In the genomic region with DNA sequence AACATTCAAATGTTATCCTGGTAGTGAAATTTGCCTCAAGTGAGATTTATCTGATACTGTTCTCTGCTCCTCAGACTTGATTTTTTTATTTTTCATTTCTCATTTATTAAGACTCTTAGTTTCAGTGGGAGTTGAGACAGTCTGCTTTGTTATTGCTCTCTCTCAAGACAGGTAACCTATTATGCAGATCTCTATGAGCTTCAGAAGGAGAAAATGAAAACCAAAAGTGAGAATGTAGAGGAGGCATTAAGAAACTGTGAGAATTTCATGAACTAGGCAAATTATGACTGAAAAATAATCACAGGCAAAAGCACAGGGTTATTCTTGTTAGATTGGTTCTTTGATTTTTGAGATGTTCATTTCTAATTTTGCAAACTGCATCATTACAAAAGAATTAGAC, we compare ENCODE assay signal across 19 cellular contexts.
DNase-seq lines count a peak whose midpoint lies in the region; ATAC-seq and TF ChIP-seq lines count a peak whose summit lies in the region.
"Had no signal": no experiment of that assay in that cellular context is flagged by ENCODE, and none has a peak within 500 bp of the region (broad histone marks: within the 10 kb centered on the region; RNA-seq: fewer than 3 reads in every experiment).

No MANE protein-coding gene starts in this region.

- no peaks in the 10 kb centered on the region for H3K27me3 Mint-ChIP-seq in T-cell
- H3K27me3 Mint-ChIP-seq: activated naive CD8-positive, alpha-beta T cell treated with anti-CD3 and anti-CD28 coated beads, Interleukin-2, amount 10 ng/mL, durations not matched to agents 7 days and 5 days; dendritic cell treated with granulocyte-macrophage colony-stimulating factor and Interleukin-4, amounts not matched to agents 40 ng/mL and 50 ng/mL, for 4 days had no signal

- no peaks in the 10 kb centered on the region for H3K27me3 ChIP-seq in KMS-11 (ENCODE audit: insufficient read depth, low read depth)
- H3K27me3 ChIP-seq in Peyer's patch = no peaks in the 10 kb centered on the region
- H3K27me3 ChIP-seq: brain microvascular endothelial cell, gastrocnemius medialis had no signal

- H3K27ac ChIP-seq in KMS-11 = peak overlapping the region; percentile 60
- no peak overlapping the region for H3K27ac ChIP-seq in Peyer's patch
- H3K27ac ChIP-seq: brain microvascular endothelial cell, epithelial cell of prostate, gastrocnemius medialis had no signal

- peak; percentile 70 for ATAC-seq in GM18868 (IDR thresholded peaks at IDR 0.05; ENCODE audit: unreplicated experiment)
- ATAC-seq in GM21423 (IDR thresholded peaks at IDR 0.05; ENCODE audit: unreplicated experiment) = peak; percentile 75
- peak; percentile 77 for ATAC-seq in HG02943 (IDR thresholded peaks at IDR 0.05; ENCODE audit: low read depth, unreplicated experiment)
- ATAC-seq in T-cell (replicated peaks in 1 of 4) = no peak
- no peak for ATAC-seq in left cardiac atrium
- ATAC-seq: gastrocnemius medialis, left ventricle myocardium superior had no signal

- H3K9me3 Mint-ChIP-seq in T-cell = peaks cover 2 to 8% (median 4%) of the 10 kb centered on the region in 3 donors
- H3K9me3 Mint-ChIP-seq: activated naive CD8-positive, alpha-beta T cell treated with anti-CD3 and anti-CD28 coated beads, Interleukin-2, amount 10 ng/mL, durations not matched to agents 7 days and 5 days; dendritic cell treated with granulocyte-macrophage colony-stimulating factor and Interleukin-4, amounts not matched to agents 40 ng/mL and 50 ng/mL, for 4 days had no signal

- H3K36me3 ChIP-seq in KMS-11 (ENCODE audit: insufficient read depth) (no peaks in the 10 kb centered on the region), Peyer's patch (no peaks in the 10 kb centered on the region)
- H3K36me3 ChIP-seq: brain microvascular endothelial cell, gastrocnemius medialis, HAP-1 had no signal

- no peaks in the 10 kb centered on the region for H3K9me3 ChIP-seq in Peyer's patch
- H3K9me3 ChIP-seq: gastrocnemius medialis, HAP-1 had no signal

- no peak overlapping the region for H3K27ac Mint-ChIP-seq in T-cell
- H3K27ac Mint-ChIP-seq: activated naive CD8-positive, alpha-beta T cell treated with anti-CD3 and anti-CD28 coated beads, Interleukin-2, amount 10 ng/mL, durations not matched to agents 7 days and 5 days; dendritic cell treated with granulocyte-macrophage colony-stimulating factor and Interleukin-4, amounts not matched to agents 40 ng/mL and 50 ng/mL, for 4 days had no signal

- no peak overlapping the region for H3K9ac ChIP-seq in KMS-11

- POLR2A ChIA-PET in T-cell (lab: Charles Lee) = no interaction called here

- H3K4me1 ChIP-seq in KMS-11 (ENCODE audit: low read depth, poor library complexity, severe bottlenecking) (peaks cover 28% of the 10 kb centered on the region), Peyer's patch (no peaks in the 10 kb centered on the region)
- H3K4me1 ChIP-seq: gastrocnemius medialis, HAP-1 had no signal

- H3K79me2 ChIP-seq in KMS-11 (ENCODE audit: insufficient read depth, low read depth) = no peaks in the 10 kb centered on the region

- H4K20me1 ChIP-seq in KMS-11 (ENCODE audit: insufficient read depth) = no peaks in the 10 kb centered on the region

- DNase-seq in occipital lobe (lab: John Stamatoyannopoulos, UW) (no peak), Peyer's patch (no peak), T-cell (no peak), left cardiac atrium (no peak)
- DNase-seq: activated CD4-positive, alpha-beta T cell treated with anti-CD3 and anti-CD28 coated beads, Interleukin-2, amount 50 U/mL, for 4 hours; activated naive CD8-positive, alpha-beta T cell treated with anti-CD3 and anti-CD28 coated beads, Interleukin-2, amount 10 ng/mL, durations not matched to agents 7 days and 5 days; brain microvascular endothelial cell; gastrocnemius medialis; left ventricle myocardium superior; NCI-H526; substantia nigra; SW 1271 had no signal

- TF ChIP-seq POLR2A in Peyer's patch (IDR thresholded peaks at IDR 0.05) = no peak

- no peak overlapping the region for H3K4me3 ChIP-seq in KMS-11 (IDR thresholded peaks at IDR 0.05; ENCODE audit: insufficient read depth, low read depth, low read length)
- no peak overlapping the region for H3K4me3 ChIP-seq in Peyer's patch
- H3K4me3 ChIP-seq: gastrocnemius medialis, HAP-1 had no signal

- no peak overlapping the region for H3K4me3 Mint-ChIP-seq in T-cell
- H3K4me3 Mint-ChIP-seq: activated naive CD8-positive, alpha-beta T cell treated with anti-CD3 and anti-CD28 coated beads, Interleukin-2, amount 10 ng/mL, durations not matched to agents 7 days and 5 days; dendritic cell treated with granulocyte-macrophage colony-stimulating factor and Interleukin-4, amounts not matched to agents 40 ng/mL and 50 ng/mL, for 4 days had no signal

- no peaks in the 10 kb centered on the region for H3K36me3 Mint-ChIP-seq in T-cell
- H3K36me3 Mint-ChIP-seq: activated naive CD8-positive, alpha-beta T cell treated with anti-CD3 and anti-CD28 coated beads, Interleukin-2, amount 10 ng/mL, durations not matched to agents 7 days and 5 days had no signal

- TF ChIP-seq CTCF in KMS-11 (conservative IDR thresholded peaks at IDR 0.05; ENCODE audit: low read depth, low read length) (no peak), Peyer's patch (IDR thresholded peaks at IDR 0.05) (no peak)

- H2AFZ ChIP-seq in KMS-11 (ENCODE audit: low read depth) = no peak overlapping the region; the same call in 1 of the 2 replicates

- intact Hi-C loops in left cardiac atrium (cut with DNase I) = no loop called here

- CTCF ChIA-PET in T-cell (lab: Charles Lee) = no interaction called here

- no peaks in the 10 kb centered on the region for H3K4me1 Mint-ChIP-seq in T-cell
- H3K4me1 Mint-ChIP-seq: activated naive CD8-positive, alpha-beta T cell treated with anti-CD3 and anti-CD28 coated beads, Interleukin-2, amount 10 ng/mL, durations not matched to agents 7 days and 5 days had no signal

- H3K4me2 ChIP-seq in KMS-11 = peak overlapping the region; percentile 48; the same call in 1 of the 2 replicates

Comparison
In these comparisons a context has a peak if more than half of its experiments do, and no peak if none do; other contexts are left out.
1. ATAC-seq: peak in GM18868 (single experiment), GM21423 (single experiment) and HG02943 (single experiment); none in T-cell (0 of 4) and left cardiac atrium (0 of 2).